Comparison of ENCODE assay signal across 8 cellular contexts in the genomic region with DNA sequence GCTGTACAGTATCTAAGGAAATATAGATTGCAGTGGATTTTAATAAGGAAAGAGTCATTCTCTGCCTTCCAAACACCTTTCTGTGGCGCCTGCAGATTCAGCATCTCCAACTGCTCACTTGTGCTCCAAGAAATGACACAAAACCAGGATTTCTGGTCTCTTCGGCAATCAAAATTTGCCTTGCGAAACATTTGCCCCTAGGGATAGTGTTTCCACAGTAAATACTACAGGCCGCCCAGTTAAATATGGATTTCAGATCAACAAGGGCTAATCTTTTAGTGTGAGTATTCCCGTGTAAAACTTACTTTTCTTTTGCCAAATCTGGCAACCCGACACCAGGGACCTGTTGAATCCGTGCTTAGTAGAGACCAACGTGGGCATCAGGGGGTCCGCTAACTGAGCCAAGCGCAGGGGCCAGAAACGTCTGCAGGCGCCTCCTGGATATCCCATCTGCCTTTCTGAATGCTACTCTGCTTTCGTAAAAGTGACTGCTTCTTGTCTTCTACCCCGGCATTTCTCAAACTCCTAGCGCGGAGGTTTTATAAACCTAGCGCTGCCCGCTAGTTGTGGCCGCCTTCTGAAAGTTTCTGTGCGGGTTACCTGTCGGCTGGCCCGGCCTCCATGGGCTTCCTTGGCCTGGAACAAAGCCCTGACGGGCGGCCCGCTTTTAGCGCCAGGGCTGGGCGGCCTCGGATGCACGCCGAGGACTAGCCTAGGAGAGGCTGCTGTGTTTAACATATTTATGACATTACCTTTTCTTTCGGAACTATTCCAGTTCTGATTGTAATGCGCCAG. TPM values are rescaled to one million over a fixed set of nuclear protein-coding genes. Genes with fewer than 3 reads are reported as not detected.
DNase-seq lines count a peak whose midpoint lies in the region; ATAC-seq lines count a peak whose summit lies in the region.
"Had no signal": no experiment of that assay in that cellular context is flagged by ENCODE, and none has a peak within 500 bp of the region (broad histone marks: within the 10 kb centered on the region; RNA-seq: fewer than 3 reads in every experiment).

No MANE protein-coding gene starts in this region.

- peaks cover 48% of the 10 kb centered on the region for H3K27me3 Mint-ChIP-seq in activated naive CD8-positive, alpha-beta T cell treated with anti-CD3 and anti-CD28 coated beads for 36 hours

- no peak overlapping the region for H3K9ac ChIP-seq in HUES6 (ENCODE audit: low read length)
- H3K9ac ChIP-seq in iPS-20b (ENCODE audit: low read depth, low read length): no peak overlapping the region

- peaks cover 20% of the 10 kb centered on the region for H3K4me1 Mint-ChIP-seq in activated naive CD8-positive, alpha-beta T cell treated with anti-CD3 and anti-CD28 coated beads for 36 hours

- in situ Hi-C loops in HAP-1 (cut with MboI; ENCODE audit: low sequenced_read_pairs): no loop called here

- peak overlapping the region; percentile 83 for H3K4me3 Mint-ChIP-seq in activated naive CD8-positive, alpha-beta T cell treated with anti-CD3 and anti-CD28 coated beads for 36 hours

- H3K36me3 ChIP-seq in HUES6 (ENCODE audit: control insufficient read depth, insufficient read depth, low read length): no peaks in the 10 kb centered on the region; the same call in 1 of the 2 replicates
- H3K36me3 ChIP-seq in iPS-20b (ENCODE audit: insufficient read depth, low read depth, low read length): no peaks in the 10 kb centered on the region
- H3K36me3 ChIP-seq in HAP-1 (replicated peaks): no peaks in the 10 kb centered on the region

- peaks cover 47% of the 10 kb centered on the region for H3K27me3 ChIP-seq in HUES6 (ENCODE audit: control insufficient read depth, insufficient read depth, low read length)
- H3K27me3 ChIP-seq in iPS-20b (ENCODE audit: insufficient read depth, low read length): peaks cover 85% of the 10 kb centered on the region
- peaks cover 48% of the 10 kb centered on the region for H3K27me3 ChIP-seq in HAP-1 (ENCODE audit: low read depth)

- ATAC-seq in GM19035 (IDR thresholded peaks at IDR 0.05; ENCODE audit: unreplicated experiment): no peak
- no peak for ATAC-seq in GM18867 (IDR thresholded peaks at IDR 0.05; ENCODE audit: unreplicated experiment)

- H3K4me1 ChIP-seq in HUES6 (ENCODE audit: control insufficient read depth, insufficient read depth, low read length) (peaks cover 22% of the 10 kb centered on the region), iPS-20b (ENCODE audit: insufficient read depth, low read length) (peaks cover 10% of the 10 kb centered on the region; the same call in 1 of the 2 replicates), HAP-1 (no peaks in the 10 kb centered on the region; the same call in 1 of the 2 replicates)

- H3K27ac Mint-ChIP-seq in activated naive CD8-positive, alpha-beta T cell treated with anti-CD3 and anti-CD28 coated beads for 36 hours: peak overlapping the region; percentile 62

- peak; percentile 9 for DNase-seq in activated naive CD8-positive, alpha-beta T cell treated with anti-CD3 and anti-CD28 coated beads for 36 hours
- DNase-seq in HAP-1 (ENCODE audit: low spot score in 2 of 2): no peak
- DNase-seq: activated effector memory CD4-positive, alpha-beta T cell treated with Interleukin-2 at 50 U/mL for 16 hours had no signal

- peaks cover 4% of the 10 kb centered on the region for H3K9me3 Mint-ChIP-seq in activated naive CD8-positive, alpha-beta T cell treated with anti-CD3 and anti-CD28 coated beads for 36 hours

- H3K9me3 ChIP-seq in HUES6 (ENCODE audit: control insufficient read depth, insufficient read depth, low read depth, low read length) (no peaks in the 10 kb centered on the region), iPS-20b (ENCODE audit: insufficient read depth, low read depth, low read length) (peaks cover 3% of the 10 kb centered on the region; the same call in 1 of the 2 replicates), HAP-1 (no peaks in the 10 kb centered on the region)

- H3K4me3 ChIP-seq in HUES6 (ENCODE audit: low read depth, low read length): peak overlapping the region; percentile 60
- H3K4me3 ChIP-seq in iPS-20b (ENCODE audit: low read length): peak overlapping the region; percentile 54
- peak overlapping the region in 5 of 7 experiments; percentile 14 to 53 (median 38) for H3K4me3 ChIP-seq in skin epidermis
- no peak overlapping the region; the same call in 1 of the 2 replicates for H3K4me3 ChIP-seq in HAP-1

- peaks cover 31% of the 10 kb centered on the region for H3K36me3 Mint-ChIP-seq in activated naive CD8-positive, alpha-beta T cell treated with anti-CD3 and anti-CD28 coated beads for 36 hours

- H3K27ac ChIP-seq in HUES6 (ENCODE audit: low read depth, low read length) (no peak overlapping the region), iPS-20b (ENCODE audit: low read length) (no peak overlapping the region), skin epidermis (peak overlapping the region in 8 of 21 experiments; percentile 2 to 90 (median 80))

RNA-seq across cellular contexts. Expression of gene CYP1B1, which starts 2.5 kb away (rescaled TPM):
- 10 to 100 TPM; 21.7 to 23.5 TPM for total RNA-seq in activated naive CD8-positive, alpha-beta T cell treated with anti-CD3 and anti-CD28 coated beads for 36 hours
